15 cellular contexts compared by ENCODE assay signal in genomic region chr15:75151214-75152128, GRCh38. TPM values are rescaled to one million over a fixed set of nuclear protein-coding genes. Genes with fewer than 3 reads are reported as not detected.
DNase-seq lines count a peak whose midpoint lies in the region; ATAC-seq and TF ChIP-seq lines count a peak whose summit lies in the region.
"Had no signal": no experiment of that assay in that cellular context is flagged by ENCODE, and none has a peak within 500 bp of the region (broad histone marks: within the 10 kb centered on the region; RNA-seq: fewer than 3 reads in every experiment).

No MANE protein-coding gene starts in this region.

- no peak overlapping the region for H3K56ac ChIP-seq in IMR-90 (ENCODE audit: extremely low read depth, insufficient read depth, low read length)

- H3K4me1 Mint-ChIP-seq in natural killer cell treated with Interleukin-12 subunit alpha and Interleukin-12 subunit beta and Interleukin-15 and Interleukin-18, amount 100 ng/mL, for 72 hours (ENCODE audit: low read depth in 2 of 2), result peaks cover 28 to 29% of the 10 kb centered on the region in 2 donors

- DNase-seq in IMR-90 (no peak), epithelial cell of prostate (ENCODE audit: low read depth, low spot score) (no peak)
- no peak for DNase-seq in natural killer cell treated with Interleukin-12 subunit alpha and Interleukin-12 subunit beta and Interleukin-15 and Interleukin-18, amount 100 ng/mL, for 72 hours (ENCODE audit: low spot score)
- DNase-seq in activated CD4-positive, alpha-beta T cell treated with anti-CD3 and anti-CD28 coated beads, Interleukin-2, amount 50 U/mL, for 4 hours, result no peak
- DNase-seq: activated CD4-positive, alpha-beta T cell treated with anti-CD3 and anti-CD28 coated beads for 4 hours; activated naive CD4-positive, alpha-beta T cell; naive thymus-derived CD8-positive, alpha-beta T cell; NCI-H524 treated with DMSO at 0.1 percent for 48 hours; stimulated activated CD4-positive, alpha-beta T cell treated with anti-CD3 and anti-CD28 coated beads, Interleukin-15, amount 100 ng/mL, for 24 hours; stimulated activated naive CD8-positive, alpha-beta T cell treated with anti-CD3 and anti-CD28 coated beads, Interleukin-15, Interleukin-2, amounts not matched to agents 100 U/mL and 50 U/mL, for 24 hours had no signal

- H3K4me3 Mint-ChIP-seq in natural killer cell treated with Interleukin-12 subunit alpha and Interleukin-12 subunit beta and Interleukin-15 and Interleukin-18, amount 100 ng/mL, for 72 hours, result peak overlapping the region; percentile 44

- H4K8ac ChIP-seq in IMR-90 (ENCODE audit: low read depth in 2 of 2, low read length in 2 of 2), result no peak overlapping the region

- H3K18ac ChIP-seq in IMR-90 (ENCODE audit: low read depth, low read length), result no peak overlapping the region

- intact Hi-C loops in IMR-90 (cut with micrococcal nuclease), result no loop called here

- TF ChIP-seq POLR2A in IMR-90 (IDR thresholded peaks at IDR 0.05; ENCODE audit: low read depth, low read length), result no peak

- H3K79me2 ChIP-seq in ACC112 (ENCODE audit: control insufficient read depth, insufficient read depth, low read length, unreplicated experiment), result no peaks in the 10 kb centered on the region

- H3K9me1 ChIP-seq in IMR-90 (ENCODE audit: insufficient read depth, low read length), result no peaks in the 10 kb centered on the region

- no peak for TF ChIP-seq CTCF in IMR-90 (conservative IDR thresholded peaks at IDR 0.05; ENCODE audit: low read depth, low read length)

- H3K9me3 Mint-ChIP-seq in natural killer cell treated with Interleukin-12 subunit alpha and Interleukin-12 subunit beta and Interleukin-15 and Interleukin-18, amount 100 ng/mL, for 72 hours, result no peaks in the 10 kb centered on the region

- no peak overlapping the region; the same call in 1 of the 2 replicates for H3K14ac ChIP-seq in IMR-90 (replicated peaks; ENCODE audit: low read depth, low read length)

- dilution Hi-C loops in IMR-90 (cut with HindIII; ENCODE audit: low sequenced_read_pairs, unreplicated experiment), result no loop called here

- no peaks in the 10 kb centered on the region for H3K36me3 Mint-ChIP-seq in natural killer cell treated with Interleukin-12 subunit alpha and Interleukin-12 subunit beta and Interleukin-15 and Interleukin-18, amount 100 ng/mL, for 72 hours
- H3K36me3 Mint-ChIP-seq: naive thymus-derived CD8-positive, alpha-beta T cell had no signal

- no TSS peak for BruUV-seq in IMR-90 (replicated peaks; lab: Mats Ljungman, UMichigan)

- H3K4me3 ChIP-seq in ACC112 (ENCODE audit: low read depth, low read length) (no peak overlapping the region), IMR-90 (ENCODE audit: insufficient read depth, low read depth, low read length) (no peak overlapping the region)
- H3K4me3 ChIP-seq: lung had no signal

- in situ Hi-C loops in IMR-90 (cut with MboI; ENCODE audit: low sequenced_read_pairs), result no loop called here

- H3K4me1 ChIP-seq in ACC112 (ENCODE audit: control insufficient read depth, insufficient read depth, low read length, unreplicated experiment) (peaks cover 7% of the 10 kb centered on the region), IMR-90 (ENCODE audit: control insufficient read depth, insufficient read depth, low read length) (no peaks in the 10 kb centered on the region)

- no peaks in the 10 kb centered on the region for H3K27me3 ChIP-seq in ACC112 (ENCODE audit: insufficient read depth, low read length)
- no peaks in the 10 kb centered on the region; the same call in 1 of the 2 replicates for H3K27me3 ChIP-seq in IMR-90 (ENCODE audit: control insufficient read depth, insufficient read depth, low read length)

- H2AFZ ChIP-seq in ACC112 (ENCODE audit: low read length, unreplicated experiment) (peak overlapping the region; percentile 25), IMR-90 (replicated peaks; ENCODE audit: low read length, poor library complexity) (peak overlapping the region; percentile 32)

- no peak overlapping the region for H3K4ac ChIP-seq in IMR-90 (ENCODE audit: low read depth, low read length)

- H2BK120ac ChIP-seq in IMR-90 (ENCODE audit: low read depth, low read length), result no peak overlapping the region

- H3K9me3 ChIP-seq in IMR-90 (ENCODE audit: control insufficient read depth, insufficient read depth, low read length), result peaks cover 5% of the 10 kb centered on the region; the same call in 1 of the 2 replicates

- no peaks in the 10 kb centered on the region for H3K79me1 ChIP-seq in IMR-90 (ENCODE audit: low read depth in 1 of 2, low read length in 2 of 2)

- H2BK20ac ChIP-seq in IMR-90 (ENCODE audit: low read depth, low read length), result no peak overlapping the region

- POLR2A ChIA-PET in IMR-90 (lab: Charles Lee; ENCODE audit: unreplicated experiment), result no interaction called here

- no peak for ATAC-seq in IMR-90 (ENCODE audit: low read depth)
- ATAC-seq in natural killer cell treated with Interleukin-12 subunit alpha and Interleukin-12 subunit beta and Interleukin-15 and Interleukin-18, amount 100 ng/mL, for 72 hours, result no peak
- no peak for ATAC-seq in GM21381 (IDR thresholded peaks at IDR 0.05; ENCODE audit: unreplicated experiment)
- ATAC-seq in GM21423 (IDR thresholded peaks at IDR 0.05; ENCODE audit: unreplicated experiment), result no peak
- no peak for ATAC-seq in HG03469 (IDR thresholded peaks at IDR 0.05; ENCODE audit: unreplicated experiment)
- ATAC-seq: naive thymus-derived CD8-positive, alpha-beta T cell; stimulated activated naive CD8-positive, alpha-beta T cell treated with anti-CD3 and anti-CD28 coated beads, Interleukin-15, Interleukin-2, amounts not matched to agents 100 U/mL and 50 U/mL, for 24 hours had no signal

- H3K27me3 Mint-ChIP-seq in natural killer cell treated with Interleukin-12 subunit alpha and Interleukin-12 subunit beta and Interleukin-15 and Interleukin-18, amount 100 ng/mL, for 72 hours, result no peaks in the 10 kb centered on the region

- no peak overlapping the region for H2BK5ac ChIP-seq in IMR-90 (ENCODE audit: low read depth, low read length, poor library complexity, severe bottlenecking)

- H2AK5ac ChIP-seq in IMR-90 (ENCODE audit: low read depth, low read length), result 0 out of 2 replicates have a peak overlapping the region, but pooled peaks have one; percentile 13

- H3K23ac ChIP-seq in IMR-90 (ENCODE audit: low read depth, low read length), result no peak overlapping the region

- WGBS in IMR-90 (ENCODE audit: extremely low coverage in 2 of 2, insufficient read length in 1 of 2), 2 experiments, result 0% methylated on average over 1 of the region's 5 CpGs; no CpG with 5 or more reads in 1 of the 2 experiments

- H3K27ac Mint-ChIP-seq in natural killer cell treated with Interleukin-12 subunit alpha and Interleukin-12 subunit beta and Interleukin-15 and Interleukin-18, amount 100 ng/mL, for 72 hours, result peak overlapping the region; percentile 73 to 78

- TF ChIP-seq RAD21 in IMR-90 (IDR thresholded peaks at IDR 0.05; ENCODE audit: low read length), result no peak

- H2AK9ac ChIP-seq in IMR-90 (replicated peaks; ENCODE audit: low read depth, low read length, poor library complexity), result no peak overlapping the region

- H3K4me2 ChIP-seq in IMR-90 (ENCODE audit: low read depth, low read length), result no peak overlapping the region

- CTCF ChIA-PET in IMR-90 (lab: Yijun Ruan, JAX), result no interaction called here

- H4K5ac ChIP-seq in IMR-90 (ENCODE audit: low read depth, low read length), result no peak overlapping the region

- no peak overlapping the region for H2BK15ac ChIP-seq in IMR-90 (ENCODE audit: low read depth, low read length)

- H3K36me3 ChIP-seq in ACC112 (ENCODE audit: insufficient read depth, low read length), result no peaks in the 10 kb centered on the region
- no peaks in the 10 kb centered on the region for H3K36me3 ChIP-seq in IMR-90 (ENCODE audit: control insufficient read depth, insufficient read depth, low read length)

- no peaks in the 10 kb centered on the region for H4K20me1 ChIP-seq in IMR-90 (ENCODE audit: insufficient read depth, low read length)

- H3K27ac ChIP-seq in ACC112 (ENCODE audit: low read depth, low read length), result no peak overlapping the region
- no peak overlapping the region for H3K27ac ChIP-seq in IMR-90 (ENCODE audit: insufficient read depth, low read length)
- H3K27ac ChIP-seq in epithelial cell of prostate, result peak overlapping the region; percentile 87

- H4K91ac ChIP-seq in IMR-90 (ENCODE audit: insufficient read depth, low read depth, low read length), result no peak overlapping the region

- no peak overlapping the region for H3K9ac ChIP-seq in IMR-90 (ENCODE audit: low read depth, low read length)

TF ChIP-seq in IMR-90, 13 proteins besides CTCF, POLR2A, EP300 and RAD21 (continues in another document):
- no peak for TF ChIP-seq NFE2L2 (IDR thresholded peaks at IDR 0.05; ENCODE audit: low read depth, low read length)
- TF ChIP-seq RFX5 (IDR thresholded peaks at IDR 0.05; ENCODE audit: low read depth, low read length), result no peak
- TF ChIP-seq MXI1 (IDR thresholded peaks at IDR 0.05; ENCODE audit: borderline replicate concordance, low read depth, low read length), result no peak
- no peak for TF ChIP-seq ELK1 (IDR thresholded peaks at IDR 0.05; ENCODE audit: borderline replicate concordance, low read depth, low read length)
- TF ChIP-seq USF2 (IDR thresholded peaks at IDR 0.05; ENCODE audit: low read depth, low read length), result no peak
- TF ChIP-seq CHD1 (IDR thresholded peaks at IDR 0.05; ENCODE audit: low read depth, low read length), result no peak
- no peak for TF ChIP-seq BHLHE40 (IDR thresholded peaks at IDR 0.05; ENCODE audit: low read depth, low read length)
- TF ChIP-seq SMC3 (IDR thresholded peaks at IDR 0.05; ENCODE audit: low read depth, low read length), result no peak

RNA-seq across cellular contexts. Expression of gene C15orf39, which starts 50.2 kb away (rescaled TPM):
- total RNA-seq in IMR-90 (2012; rRNA removed), result 1.3 and 1.9 TPM in 2 replicates
- 5.7 and 7.0 TPM in 2 replicates for polyA plus RNA-seq in IMR-90 (2012; rRNA removed)
- 3.1 and 5.9 TPM in 2 replicates for polyA plus RNA-seq in IMR-90 (2012; cell fraction: cytosol; rRNA removed)
- polyA plus RNA-seq in IMR-90 (2012; cell fraction: nucleus; rRNA removed; ENCODE audit: low replicate concordance), result 6.0 and 10.0 TPM in 2 replicates
- total RNA-seq in natural killer cell treated with Interleukin-12 subunit alpha and Interleukin-12 subunit beta and Interleukin-15 and Interleukin-18, amount 100 ng/mL, for 72 hours, result 10 to 100 TPM; 26.8 to 30.3 TPM
